In the genomic region with DNA sequence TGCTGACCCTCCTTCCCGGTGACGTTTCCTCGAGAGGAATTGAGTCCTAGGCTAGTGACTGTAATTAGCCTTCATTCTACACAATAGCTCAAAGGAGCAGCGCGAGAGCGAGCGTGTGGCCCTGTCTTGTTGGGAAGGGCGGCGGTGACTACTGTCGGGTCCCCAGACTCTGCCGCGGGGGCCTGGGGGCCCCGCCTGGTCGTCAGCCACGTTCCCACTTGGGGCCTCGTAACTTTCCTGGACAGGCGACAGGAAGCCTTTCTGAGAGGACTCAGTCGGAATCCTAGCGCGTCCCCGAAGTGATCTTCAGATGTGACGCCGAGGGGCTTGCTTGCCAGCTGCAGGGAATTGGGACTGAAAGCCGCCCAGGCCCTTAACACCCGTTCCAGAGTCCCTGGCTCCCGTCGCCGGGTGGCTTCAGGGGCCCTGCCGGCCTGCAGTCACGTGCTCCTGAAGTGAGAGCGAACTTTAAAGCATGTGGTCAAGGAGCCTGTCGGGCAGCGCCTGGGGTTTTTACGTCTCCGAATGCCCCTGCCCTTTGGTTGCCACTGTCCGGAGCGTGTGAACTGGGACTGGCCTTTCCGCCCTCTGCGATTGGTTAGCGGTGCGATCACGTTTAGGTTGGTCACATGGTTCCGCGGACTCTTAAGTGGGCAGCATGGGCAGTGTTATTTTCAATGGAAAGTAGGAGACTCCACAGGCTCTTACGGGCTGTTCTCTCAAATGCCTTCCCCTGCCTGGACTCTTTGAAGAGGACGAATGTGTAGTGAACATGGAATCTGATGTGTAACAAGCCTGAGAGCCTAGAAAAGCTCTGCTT, we compare ENCODE assay signal across 1 cellular context.
A peak's percentile ranks its signal among the peaks of the same experiment; 100 is the strongest.
TF ChIP-seq lines count a peak whose summit lies in the region.

No MANE protein-coding gene starts in this region.

TF ChIP-seq in IMR-90, 13 proteins besides CTCF, POLR2A, EP300 and RAD21:
- TF ChIP-seq, protein P1, sequence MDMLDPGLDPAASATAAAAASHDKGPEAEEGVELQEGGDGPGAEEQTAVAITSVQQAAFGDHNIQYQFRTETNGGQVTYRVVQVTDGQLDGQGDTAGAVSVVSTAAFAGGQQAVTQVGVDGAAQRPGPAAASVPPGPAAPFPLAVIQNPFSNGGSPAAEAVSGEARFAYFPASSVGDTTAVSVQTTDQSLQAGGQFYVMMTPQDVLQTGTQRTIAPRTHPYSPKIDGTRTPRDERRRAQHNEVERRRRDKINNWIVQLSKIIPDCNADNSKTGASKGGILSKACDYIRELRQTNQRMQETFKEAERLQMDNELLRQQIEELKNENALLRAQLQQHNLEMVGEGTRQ (IDR thresholded peaks at IDR 0.05; ENCODE audit: low read depth, low read length), result peak; percentile 79
- TF ChIP-seq NFE2L2 (IDR thresholded peaks at IDR 0.05; ENCODE audit: low read depth, low read length), result no peak
- no peak for TF ChIP-seq CHD1 (IDR thresholded peaks at IDR 0.05; ENCODE audit: low read depth, low read length)
- TF ChIP-seq MXI1 (IDR thresholded peaks at IDR 0.05; ENCODE audit: borderline replicate concordance, low read depth, low read length), result peak; percentile 50; the same call in 1 of the 2 replicates
- TF ChIP-seq BHLHE40 (IDR thresholded peaks at IDR 0.05; ENCODE audit: low read depth, low read length), result peak; percentile 67
